ENCODE assay signal across 1 cellular context in genomic region chr16:23835390-23836077, GRCh38.
TF ChIP-seq lines count a peak whose summit lies in the region.

PRKCB (plus strand) TSS chr16:23835983.

TF ChIP-seq in K562, 482 proteins besides CTCF, POLR2A, EP300 and RAD21 (continued from another document and continues in another):
- TF ChIP-seq TFE3 (CRISPR knock-in tag; IDR thresholded peaks at IDR 0.05) (no peak), ZBTB40 (IDR thresholded peaks at IDR 0.05) (no peak), ZBTB40 (CRISPR knock-in tag; IDR thresholded peaks at IDR 0.05) (no peak), MBD2 (IDR thresholded peaks at IDR 0.05; ENCODE audit: borderline replicate concordance, low read depth) (no peak), VEZF1 (CRISPR knock-in tag; IDR thresholded peaks at IDR 0.05) (peak; percentile 40), ETS1 (conservative IDR thresholded peaks at IDR 0.05; ENCODE audit: control insufficient read depth, low read depth, low read length) (peak; percentile 84), MYNN (IDR thresholded peaks at IDR 0.05) (peak; percentile 60; the same call in 1 of the 2 replicates), MYNN (CRISPR knock-in tag; IDR thresholded peaks at IDR 0.05) (no peak), ZNF778 (CRISPR knock-in tag; IDR thresholded peaks at IDR 0.05) (no peak), BCOR (IDR thresholded peaks at IDR 0.05) (no peak), L3MBTL2 (IDR thresholded peaks at IDR 0.05) (peak; percentile 54; the same call in 1 of the 2 replicates), MEIS2 (IDR thresholded peaks at IDR 0.05; ENCODE audit: partially characterized antibody) (peak; percentile 7), SP1 (CRISPR knock-in tag; IDR thresholded peaks at IDR 0.05) (peak; percentile 84), PHF8 (IDR thresholded peaks at IDR 0.05; ENCODE audit: borderline replicate concordance, low read length) (peak; percentile 40; the same call in 1 of the 2 replicates), ZNF134 (CRISPR knock-in tag; conservative IDR thresholded peaks at IDR 0.05) (no peak), SMARCC2 (IDR thresholded peaks at IDR 0.05; ENCODE audit: low read depth) (no peak), ZKSCAN3 (CRISPR knock-in tag; IDR thresholded peaks at IDR 0.05) (no peak), HDAC1 (IDR thresholded peaks at IDR 0.05) (peak in 1 of 2 experiments; percentile 50; a peak in 1 of 4 replicates), E2F6 (IDR thresholded peaks at IDR 0.05; ENCODE audit: borderline replicate concordance in 1 of 2, extremely low read depth in 1 of 2, insufficient read depth in 1 of 2, insufficient read length in 1 of 2, low read depth in 1 of 2, low read length in 1 of 2, poor library complexity in 1 of 2, severe bottlenecking in 1 of 2) (peak in 1 of 2 experiments; percentile 55), NRF1 (conservative IDR thresholded peaks at IDR 0.05 in 1 of 2, IDR thresholded peaks at IDR 0.05 in 1 of 2) (peak; percentile 66 to 74), PBX2 (CRISPR knock-in tag; IDR thresholded peaks at IDR 0.05; ENCODE audit: low read depth) (no peak), PBX2 (tag; conservative IDR thresholded peaks at IDR 0.05; ENCODE audit: low read depth) (peak; percentile 63), CTBP1 (IDR thresholded peaks at IDR 0.05; ENCODE audit: borderline replicate concordance) (peak; percentile 52), KDM1A (IDR thresholded peaks at IDR 0.05) (0 out of 4 replicates have a peak, but pooled peaks of 1 of the 2 experiments have one; percentile 13), BHLHE40 (IDR thresholded peaks at IDR 0.05; ENCODE audit: low read length) (peak; percentile 51), ARID3A (IDR thresholded peaks at IDR 0.05; ENCODE audit: borderline replicate concordance, low read depth, low read length) (no peak), MED1 (CRISPR knock-in tag; IDR thresholded peaks at IDR 0.05; ENCODE audit: borderline replicate concordance) (no peak), TAF1 (IDR thresholded peaks at IDR 0.05; ENCODE audit: control insufficient read depth, extremely low read depth, insufficient read depth, low read length, severe bottlenecking) (peak; percentile 68), ELF1 (tag; IDR thresholded peaks at IDR 0.05) (no peak), SMAD1 (IDR thresholded peaks at IDR 0.05; ENCODE audit: low read depth, low read length, partially characterized antibody) (peak; percentile 19), HNRNPL (IDR thresholded peaks at IDR 0.05; ENCODE audit: low read depth, low read length) (peak; percentile 53; the same call in 1 of the 2 replicates), ZNF445 (CRISPR knock-in tag; IDR thresholded peaks at IDR 0.05; ENCODE audit: low read depth) (no peak)
- TF ChIP-seq, protein P1, sequence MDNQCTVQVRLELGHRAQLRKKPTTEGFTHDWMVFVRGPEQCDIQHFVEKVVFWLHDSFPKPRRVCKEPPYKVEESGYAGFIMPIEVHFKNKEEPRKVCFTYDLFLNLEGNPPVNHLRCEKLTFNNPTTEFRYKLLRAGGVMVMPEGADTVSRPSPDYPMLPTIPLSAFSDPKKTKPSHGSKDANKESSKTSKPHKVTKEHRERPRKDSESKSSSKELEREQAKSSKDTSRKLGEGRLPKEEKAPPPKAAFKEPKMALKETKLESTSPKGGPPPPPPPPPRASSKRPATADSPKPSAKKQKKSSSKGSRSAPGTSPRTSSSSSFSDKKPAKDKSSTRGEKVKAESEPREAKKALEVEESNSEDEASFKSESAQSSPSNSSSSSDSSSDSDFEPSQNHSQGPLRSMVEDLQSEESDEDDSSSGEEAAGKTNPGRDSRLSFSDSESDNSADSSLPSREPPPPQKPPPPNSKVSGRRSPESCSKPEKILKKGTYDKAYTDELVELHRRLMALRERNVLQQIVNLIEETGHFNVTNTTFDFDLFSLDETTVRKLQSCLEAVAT (IDR thresholded peaks at IDR 0.05), result 0 out of 4 replicates have a peak, but pooled peaks of 1 of the 2 experiments have one; percentile 27
- TF ChIP-seq, protein P2, sequence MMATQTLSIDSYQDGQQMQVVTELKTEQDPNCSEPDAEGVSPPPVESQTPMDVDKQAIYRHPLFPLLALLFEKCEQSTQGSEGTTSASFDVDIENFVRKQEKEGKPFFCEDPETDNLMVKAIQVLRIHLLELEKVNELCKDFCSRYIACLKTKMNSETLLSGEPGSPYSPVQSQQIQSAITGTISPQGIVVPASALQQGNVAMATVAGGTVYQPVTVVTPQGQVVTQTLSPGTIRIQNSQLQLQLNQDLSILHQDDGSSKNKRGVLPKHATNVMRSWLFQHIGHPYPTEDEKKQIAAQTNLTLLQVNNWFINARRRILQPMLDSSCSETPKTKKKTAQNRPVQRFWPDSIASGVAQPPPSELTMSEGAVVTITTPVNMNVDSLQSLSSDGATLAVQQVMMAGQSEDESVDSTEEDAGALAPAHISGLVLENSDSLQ (IDR thresholded peaks at IDR 0.05), result peak; percentile 95
